ENCODE assay signal across 8 cellular contexts in genomic region chr19:17720487-17720839, GRCh38. TPM values are rescaled to one million over a fixed set of nuclear protein-coding genes. Genes with fewer than 3 reads are reported as not detected.
DNase-seq lines count a peak whose midpoint lies in the region; TF ChIP-seq lines count a peak whose summit lies in the region.

No MANE protein-coding gene starts in this region.

- H4K20me1 ChIP-seq in neural progenitor cell (ENCODE audit: low read depth): peaks cover 37% of the 10 kb centered on the region

- in situ Hi-C loops in G401 (cut with HindIII; ENCODE audit: low sequenced_read_pairs): no loop called here

- H3K4me1 ChIP-seq in neural progenitor cell: peaks cover 16% of the 10 kb centered on the region

- peaks cover 15% of the 10 kb centered on the region for H3F3A ChIP-seq in neural progenitor cell (ENCODE audit: low read depth)

- H3K27me3 Mint-ChIP-seq in neural progenitor cell (ENCODE audit: insufficient read depth, low read depth): peaks cover 11% of the 10 kb centered on the region

- H3K9me3 ChIP-seq in neural progenitor cell (ENCODE audit: low read depth): no peaks in the 10 kb centered on the region

- POLR2A ChIA-PET in BJ (lab: Charles Lee): no interaction called here

- intact Hi-C loops in dorsolateral prefrontal cortex (cut with DNase I): no loop called here

- no peak overlapping the region for H2AFZ ChIP-seq in neural progenitor cell (replicated peaks)

- H3K4me2 ChIP-seq in neural progenitor cell: peak overlapping the region; percentile 99

- DNase-seq in BJ (ENCODE audit: low read depth): no peak
- DNase-seq in LHCN-M2 (ENCODE audit: low read depth): peak; percentile 45
- peak in 7 of 10 donors; percentile 41 to 76 (median 55) for DNase-seq in dorsolateral prefrontal cortex
- DNase-seq in neural progenitor cell (ENCODE audit: low spot score): no peak
- no peak for DNase-seq in retina
- no peak for DNase-seq in islet precursor cell
- DNase-seq in G401 (ENCODE audit: low spot score): no peak
- no peak for DNase-seq in activated gamma-delta T cell treated with Interleukin-2 at 50 U/mL for 16 hours

- peaks cover 30% of the 10 kb centered on the region for H3K4me1 Mint-ChIP-seq in neural progenitor cell

- H3K4me3 Mint-ChIP-seq in neural progenitor cell: peak overlapping the region; percentile 85

- no peak overlapping the region for H3K27ac Mint-ChIP-seq in neural progenitor cell

- H3K27ac ChIP-seq in dorsolateral prefrontal cortex (peak overlapping the region in 53 of 59 donors; percentile 23 to 91 (median 74)), neural progenitor cell (no peak overlapping the region)

- peak overlapping the region; percentile 62 for H3K4me3 ChIP-seq in BJ (ENCODE audit: low read depth, low read length)
- H3K4me3 ChIP-seq in dorsolateral prefrontal cortex: peak overlapping the region; percentile 67 to 98 (median 92)
- H3K4me3 ChIP-seq in neural progenitor cell: peak overlapping the region; percentile 100

- no peaks in the 10 kb centered on the region for H3K9me3 Mint-ChIP-seq in neural progenitor cell

- peak overlapping the region; percentile 81 for H3K9ac ChIP-seq in neural progenitor cell

- peaks cover 12% of the 10 kb centered on the region for H3K36me3 Mint-ChIP-seq in neural progenitor cell

- TF ChIP-seq CTCF in BJ (IDR thresholded peaks at IDR 0.05; ENCODE audit: insufficient read depth, low read depth, low read length) (no peak), dorsolateral prefrontal cortex (IDR thresholded peaks at IDR 0.05 in 54 of 56, conservative IDR thresholded peaks at IDR 0.05 in 2 of 56; ENCODE audit: low read depth in 1 of 56, partially characterized antibody in 56 of 56) (no peak), neural progenitor cell (IDR thresholded peaks at IDR 0.05) (no peak)

- CTCF ChIA-PET in BJ (lab: Yijun Ruan, JAX): interaction anchor here (0.9 to 1.1 kb wide), 5 partner anchors 21 to 255 kb away, joined by 3 to 4 read pairs (median 3); no protein-coding TSS in a partner anchor

- peaks cover 47% of the 10 kb centered on the region for H3K79me2 ChIP-seq in neural progenitor cell (ENCODE audit: low read depth)

- H3K27me3 ChIP-seq in BJ (ENCODE audit: control insufficient read depth, insufficient read depth, low read length) (no peaks in the 10 kb centered on the region), dorsolateral prefrontal cortex (no peaks in the 10 kb centered on the region), neural progenitor cell (no peaks in the 10 kb centered on the region)

- H3K36me3 ChIP-seq in BJ (ENCODE audit: control insufficient read depth, insufficient read depth, low read length): peaks cover 18% of the 10 kb centered on the region
- no peaks in the 10 kb centered on the region for H3K36me3 ChIP-seq in neural progenitor cell

RNA-seq across cellular contexts. Expression of gene MAP1S, which starts 1.2 kb away (rescaled TPM):
- 6.1 and 20.4 TPM in 2 replicates for polyA plus RNA-seq in BJ (2011; rRNA removed)
- 29.7 and 36.2 TPM in 2 replicates for polyA minus RNA-seq in BJ (2011; rRNA and poly(A)+ RNA removed)
- total RNA-seq in LHCN-M2 (2014; rRNA removed): 16.6 and 20.5 TPM in 2 replicates
- polyA plus RNA-seq in LHCN-M2 (2012): 41.2 TPM
- total RNA-seq in dorsolateral prefrontal cortex: 100 to 1,000 TPM in 116 of 120 experiments, 10 to 100 TPM in 4; 88.0 to 219 (median 156) TPM
- total RNA-seq in neural progenitor cell (ENCODE audit: low replicate concordance): 8.9 and 30.4 TPM in 2 replicates
- total RNA-seq in G401 (2014; rRNA removed; shearing (Covaris generic)): 41.7 and 48.4 TPM in 2 replicates

RNA-seq across cellular contexts. Expression of gene FCHO1, which starts 30.8 kb away (rescaled TPM):
- 0.47 and 0.48 TPM in 2 replicates for polyA plus RNA-seq in BJ (2011; rRNA removed)
- polyA minus RNA-seq in BJ (2011; rRNA and poly(A)+ RNA removed): 0.33 and 0.98 TPM in 2 replicates
- total RNA-seq in LHCN-M2 (2014; rRNA removed) (0.06 and 0.80 TPM in 2 replicates), dorsolateral prefrontal cortex (100 to 1,000 TPM in 21 of 120 experiments, 10 to 100 TPM in 99; 39.4 to 173 (median 76.8) TPM), neural progenitor cell (ENCODE audit: low replicate concordance) (15.5 and 29.8 TPM in 2 replicates)
- 0.09 TPM for polyA plus RNA-seq in LHCN-M2 (2012)
- total RNA-seq in G401 (2014; rRNA removed; shearing (Covaris generic)): 4.9 and 9.3 TPM in 2 replicates

RNA-seq across cellular contexts. Expression of gene UNC13A, which starts 32.3 kb away (rescaled TPM):
- 1.0 and 2.2 TPM in 2 replicates for polyA plus RNA-seq in BJ (2011; rRNA removed)
- 2.7 and 3.3 TPM in 2 replicates for polyA minus RNA-seq in BJ (2011; rRNA and poly(A)+ RNA removed)
- not detected in 2 replicates for total RNA-seq in LHCN-M2 (2014; rRNA removed)
- 0.04 TPM for polyA plus RNA-seq in LHCN-M2 (2012)
- total RNA-seq in dorsolateral prefrontal cortex: 100 to 1,000 TPM in 114 of 120 experiments, 10 to 100 TPM in 6; 49.4 to 256 (median 166) TPM
- total RNA-seq in neural progenitor cell (ENCODE audit: low replicate concordance): 0.77 and 1.3 TPM in 2 replicates
- total RNA-seq in G401 (2014; rRNA removed; shearing (Covaris generic)): 7.0 and 11.4 TPM in 2 replicates

Comparison
In these comparisons a context has a peak if more than half of its experiments do, and no peak if none do; other contexts are left out.
1. DNase-seq: peak in LHCN-M2 (single experiment) and dorsolateral prefrontal cortex (7 of 10); none in BJ (single experiment), neural progenitor cell (single experiment), retina (single experiment), islet precursor cell (single experiment), G401 (single experiment) and activated gamma-delta T cell treated with Interleukin-2 at 50 U/mL for 16 hours (single experiment).
2. Peak in every context shown above with its lines, with median percentiles within 50 percentile points of each other: H3K4me3 ChIP-seq.